13 cellular contexts compared by ENCODE assay signal in the genomic region with DNA sequence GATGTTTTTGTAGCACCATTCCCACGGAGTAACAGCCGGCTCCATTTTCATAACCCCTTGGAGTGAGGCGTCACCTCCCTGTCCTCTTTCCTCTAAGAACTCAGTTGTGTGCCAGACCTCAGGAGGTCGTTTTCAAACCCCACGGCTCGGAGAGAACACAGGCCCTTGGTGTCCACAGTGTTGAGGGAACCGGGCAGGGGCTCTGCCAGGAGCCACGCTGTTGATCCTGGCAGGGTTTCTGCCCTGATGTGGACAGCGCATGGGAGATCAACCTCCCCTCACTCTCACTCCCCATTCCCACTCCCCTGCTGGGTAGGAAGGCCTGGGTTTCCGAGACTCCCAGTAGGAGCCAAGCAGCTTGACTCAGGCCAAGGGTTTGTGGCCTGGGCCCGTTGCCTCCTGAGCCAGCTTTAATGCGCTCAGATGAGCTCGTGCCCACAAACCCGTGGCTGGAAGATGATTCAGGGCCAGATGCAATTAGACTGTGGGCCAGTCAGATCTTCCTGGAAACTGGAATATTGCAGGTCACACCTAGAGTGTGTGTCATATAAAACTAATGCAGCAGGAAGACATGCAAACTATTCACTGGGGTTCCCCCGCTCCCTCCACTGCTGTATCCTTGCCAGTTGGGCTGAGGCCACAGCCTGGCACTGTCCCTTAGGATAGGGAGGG.
DNase-seq lines count a peak whose midpoint lies in the region; ATAC-seq and TF ChIP-seq lines count a peak whose summit lies in the region.
"Had no signal": no experiment of that assay in that cellular context is flagged by ENCODE, and none has a peak within 500 bp of the region (broad histone marks: within the 10 kb centered on the region; RNA-seq: fewer than 3 reads in every experiment).

No MANE protein-coding gene starts in this region.

- DNase-seq in Daoy (ENCODE audit: low read depth), result peak; percentile 98
- peak; percentile 16 for DNase-seq in RKO (ENCODE audit: low spot score)
- DNase-seq in fibroblast of mammary gland (ENCODE audit: low read depth), result peak; percentile 88
- no peak for DNase-seq in omental fat pad (ENCODE audit: low spot score)
- DNase-seq in activated gamma-delta T cell treated with Interleukin-2 at 50 U/mL for 16 hours, result no peak
- DNase-seq: activated CD4-positive, alpha-beta T cell treated with anti-CD3 and anti-CD28 coated beads, Interleukin-2, amount 50 U/mL, for 48 hours; CD4-positive, alpha-beta memory T cell; KBM-7; NCI-H345; stimulated activated naive CD4-positive, alpha-beta T cell treated with Interleukin-2 at 50 U/mL for 16 hours had no signal

- ATAC-seq in omental fat pad (ENCODE audit: low FRiP score) (peak; percentile 30), HG03342 (IDR thresholded peaks at IDR 0.05; ENCODE audit: unreplicated experiment) (no peak), HG02884 (IDR thresholded peaks at IDR 0.05; ENCODE audit: unreplicated experiment) (no peak), HG02571 (IDR thresholded peaks at IDR 0.05; ENCODE audit: unreplicated experiment) (no peak)

- H3K4me3 ChIP-seq in fibroblast of mammary gland (ENCODE audit: control insufficient read depth, low read depth, low read length), result no peak overlapping the region

- TF ChIP-seq CTCF in fibroblast of mammary gland (conservative IDR thresholded peaks at IDR 0.05; ENCODE audit: control insufficient read depth, insufficient read depth, low read depth, low read length) (no peak), omental fat pad (IDR thresholded peaks at IDR 0.05) (no peak)

Comparison
In these comparisons a context has a peak if more than half of its experiments do, and no peak if none do; other contexts are left out.
1. DNase-seq: peak in Daoy (single experiment), RKO (single experiment) and fibroblast of mammary gland (single experiment); none in omental fat pad (single experiment) and activated gamma-delta T cell treated with Interleukin-2 at 50 U/mL for 16 hours (single experiment).